In the genomic region with DNA sequence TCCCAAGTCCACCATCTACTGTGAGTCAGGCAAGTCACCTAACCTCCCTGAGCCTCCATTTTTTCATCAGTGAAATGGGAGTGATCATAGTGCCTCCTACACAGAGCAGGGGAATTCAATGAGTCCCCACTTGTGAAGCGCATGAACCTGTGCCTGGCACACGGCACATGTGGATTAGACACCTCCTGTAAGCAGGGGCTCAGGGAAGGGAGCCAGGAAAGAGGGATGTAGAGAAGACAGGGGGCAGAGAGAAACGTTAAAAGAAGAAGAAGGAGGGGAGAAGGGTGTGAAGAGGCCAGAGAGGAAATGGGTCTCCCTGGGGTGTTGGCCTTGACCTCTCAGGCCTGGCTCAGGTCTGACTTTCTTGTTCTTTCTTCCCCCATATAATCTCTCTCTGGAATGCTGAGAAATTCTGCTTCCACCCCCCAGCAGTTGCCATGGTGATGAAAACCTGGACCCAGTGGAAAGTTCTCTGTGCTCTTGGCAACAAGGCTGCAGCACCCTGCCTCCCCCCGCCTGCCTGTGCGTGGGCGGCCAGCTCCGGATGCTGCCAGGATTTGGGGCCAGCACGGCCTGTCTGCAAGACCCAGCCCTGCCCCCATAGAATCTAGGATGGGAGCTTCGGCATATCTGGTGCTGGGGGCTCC, we compare ENCODE assay signal across 9 cellular contexts.
DNase-seq lines count a peak whose midpoint lies in the region; ATAC-seq and TF ChIP-seq lines count a peak whose summit lies in the region.
"Had no signal": no experiment of that assay in that cellular context is flagged by ENCODE, and none has a peak within 500 bp of the region (broad histone marks: within the 10 kb centered on the region; RNA-seq: fewer than 3 reads in every experiment).

No MANE protein-coding gene starts in this region.

- H3K36me3 ChIP-seq in right lobe of liver (no peaks in the 10 kb centered on the region), testis (ENCODE audit: low read depth, missing control alignments) (no peaks in the 10 kb centered on the region), transverse colon (no peaks in the 10 kb centered on the region)

- H3K27me3 Mint-ChIP-seq in HFFc6 (ENCODE audit: insufficient read depth) = peaks cover 15% of the 10 kb centered on the region; the same call in 1 of the 2 replicates
- H3K27me3 Mint-ChIP-seq in activated T-helper 17 cell treated with anti-CD3 and anti-CD28 coated beads, Interleukin-2, amount 50 U/mL, for 72 hours = peaks cover 3% of the 10 kb centered on the region

- H3K4me1 Mint-ChIP-seq in HFFc6 (ENCODE audit: low read depth) = peaks cover 18% of the 10 kb centered on the region
- H3K4me1 Mint-ChIP-seq in activated T-helper 17 cell treated with anti-CD3 and anti-CD28 coated beads, Interleukin-2, amount 50 U/mL, for 72 hours = no peaks in the 10 kb centered on the region

- no peak overlapping the region for H3K27ac Mint-ChIP-seq in HFFc6
- H3K27ac Mint-ChIP-seq in activated T-helper 17 cell treated with anti-CD3 and anti-CD28 coated beads, Interleukin-2, amount 50 U/mL, for 72 hours = no peak overlapping the region

- no peaks in the 10 kb centered on the region for H3K9me3 ChIP-seq in right lobe of liver
- H3K9me3 ChIP-seq in testis = no peaks in the 10 kb centered on the region
- no peaks in the 10 kb centered on the region for H3K9me3 ChIP-seq in transverse colon

- H3K36me3 Mint-ChIP-seq in HFFc6 (ENCODE audit: low read depth) = no peaks in the 10 kb centered on the region
- no peaks in the 10 kb centered on the region for H3K36me3 Mint-ChIP-seq in activated T-helper 17 cell treated with anti-CD3 and anti-CD28 coated beads, Interleukin-2, amount 50 U/mL, for 72 hours (ENCODE audit: low read depth)

- H3K27me3 ChIP-seq in right lobe of liver (no peaks in the 10 kb centered on the region), testis (no peaks in the 10 kb centered on the region), transverse colon (no peaks in the 10 kb centered on the region)

- ATAC-seq in right lobe of liver = peak; percentile 28 to 82 (median 39)
- no peak for ATAC-seq in activated T-helper 17 cell treated with anti-CD3 and anti-CD28 coated beads, Interleukin-2, amount 50 U/mL, for 72 hours (replicated peaks)

- TF ChIP-seq CTCF in HFFc6 (IDR thresholded peaks at IDR 0.05) = no peak
- no peak for TF ChIP-seq CTCF in right lobe of liver (IDR thresholded peaks at IDR 0.05)
- TF ChIP-seq CTCF in testis (IDR thresholded peaks at IDR 0.05) = no peak
- TF ChIP-seq CTCF in transverse colon (IDR thresholded peaks at IDR 0.05) = no peak

- TF ChIP-seq POLR2A in right lobe of liver (IDR thresholded peaks at IDR 0.05) = no peak
- TF ChIP-seq POLR2A in testis (IDR thresholded peaks at IDR 0.05) = no peak
- TF ChIP-seq POLR2A in transverse colon (IDR thresholded peaks at IDR 0.05) = no peak

- WGBS in right lobe of liver (ENCODE audit: insufficient coverage, low coverage, low lambda C conversion rate, missing lambda C conversion rate) = 26% methylated on average over 6 of the region's 9 CpGs
- WGBS in testis, 2 donors = 25 to 39% methylated on average over 5 to 9 of the region's 9 CpGs
- WGBS in transverse colon (ENCODE audit: low coverage in 1 of 2), 2 donors = 0 to 60% methylated on average over 1 to 9 of the region's 9 CpGs

- H3K27ac ChIP-seq in right lobe of liver (no peak overlapping the region), testis (no peak overlapping the region), transverse colon (peak overlapping the region in 1 of 4 donors; percentile 3)

- in situ Hi-C loops in transverse colon (cut with MboI; ENCODE audit: low pct_ligation_motif_present in 1 of 4, low pct_unique_long_range_greater_than_20kb in 1 of 4, low sequenced_read_pairs in 3 of 4) = no loop called here

- 0 out of 2 replicates have a peak overlapping the region, but pooled peaks have one; percentile 39 for H3K4me3 Mint-ChIP-seq in HFFc6
- no peak overlapping the region for H3K4me3 Mint-ChIP-seq in activated T-helper 17 cell treated with anti-CD3 and anti-CD28 coated beads, Interleukin-2, amount 50 U/mL, for 72 hours

- no peak for TF ChIP-seq EP300 in transverse colon (IDR thresholded peaks at IDR 0.05; ENCODE audit: low read depth)

- no peaks in the 10 kb centered on the region for H3K4me1 ChIP-seq in right lobe of liver
- H3K4me1 ChIP-seq in testis = peaks cover 25% of the 10 kb centered on the region
- H3K4me1 ChIP-seq in transverse colon = peaks cover 0 to 19% (median 2%) of the 10 kb centered on the region in 4 donors

- intact Hi-C loops in right lobe of liver (cut with DNase I) (no loop called here), testis (cut with DNase I; ENCODE audit: low total_unique reads) (no loop called here), transverse colon (cut with DNase I; ENCODE audit: low total_unique reads) (no loop called here)

- no peaks in the 10 kb centered on the region; the same call in 1 of the 2 replicates for H3K9me3 Mint-ChIP-seq in HFFc6
- no peaks in the 10 kb centered on the region for H3K9me3 Mint-ChIP-seq in activated T-helper 17 cell treated with anti-CD3 and anti-CD28 coated beads, Interleukin-2, amount 50 U/mL, for 72 hours

- no peak overlapping the region for H3K4me3 ChIP-seq in right lobe of liver
- no peak overlapping the region for H3K4me3 ChIP-seq in testis
- no peak overlapping the region for H3K4me3 ChIP-seq in transverse colon

- DNase-seq in HFFc6 (peak; percentile 36), cerebellar nuclear complex (lab: John Stamatoyannopoulos, UW) (peak; percentile 96), right lobe of liver (peak in 2 of 3 donors; percentile 51 to 59), testis (peak; percentile 91), OCI-M1 (lab: John Stamatoyannopoulos, UW) (no peak), transverse colon (no peak)
- DNase-seq in activated CD4-positive, CD25-positive, alpha-beta regulatory T cell treated with anti-CD3 and anti-CD28 coated beads, Interleukin-2, amount 50 U/mL, for 72 hours = no peak
- DNase-seq: foreskin melanocyte had no signal

Comparison
In these comparisons a context has a peak if more than half of its experiments do, and no peak if none do; other contexts are left out.
1. DNase-seq: peak in HFFc6 (single experiment), cerebellar nuclear complex (2 of 2), right lobe of liver (2 of 3) and testis (single experiment); none in OCI-M1 (single experiment), transverse colon (single experiment) and activated CD4-positive, CD25-positive, alpha-beta regulatory T cell treated with anti-CD3 and anti-CD28 coated beads, Interleukin-2, amount 50 U/mL, for 72 hours (single experiment).